In genomic region chr17:44989552-44990138, GRCh38 we compare ENCODE assay signal across 18 cellular contexts. TPM values are rescaled to one million over a fixed set of nuclear protein-coding genes. Genes with fewer than 3 reads are reported as not detected.
DNase-seq lines count a peak whose midpoint lies in the region; ATAC-seq and TF ChIP-seq lines count a peak whose summit lies in the region.
"Had no signal": no experiment of that assay in that cellular context is flagged by ENCODE, and none has a peak within 500 bp of the region (broad histone marks: within the 10 kb centered on the region; RNA-seq: fewer than 3 reads in every experiment).

No MANE protein-coding gene starts in this region.

- peaks cover 3% of the 10 kb centered on the region for H3K9me3 Mint-ChIP-seq in activated CD4-positive, alpha-beta memory T cell treated with anti-CD3 and anti-CD28 coated beads, Interleukin-2, amount 10 ng/mL, durations not matched to agents 7 days and 5 days

- H3K27ac Mint-ChIP-seq in activated CD4-positive, alpha-beta memory T cell treated with anti-CD3 and anti-CD28 coated beads, Interleukin-2, amount 10 ng/mL, durations not matched to agents 7 days and 5 days = no peak overlapping the region
- H3K27ac Mint-ChIP-seq: CD14-positive monocyte had no signal

- H3K27ac ChIP-seq in DOHH2 (ENCODE audit: low read depth, low read length) = no peak overlapping the region
- H3K27ac ChIP-seq in trophoblast cell (ENCODE audit: low read depth, low read length) = no peak overlapping the region
- H3K27ac ChIP-seq: HL-60, SJCRH30 had no signal

- H3K4ac ChIP-seq in trophoblast cell (ENCODE audit: low read depth, low read length) = no peak overlapping the region

- no peak overlapping the region for H4K91ac ChIP-seq in trophoblast cell (ENCODE audit: low read depth, low read length)

- no peak for DNase-seq in NT2/D1 (ENCODE audit: low read depth, low spot score)
- peak; percentile 51 for DNase-seq in kidney tubule cell (ENCODE audit: low spot score)
- no peak for DNase-seq in trophoblast cell
- DNase-seq in activated CD4-positive, alpha-beta memory T cell treated with anti-CD3 and anti-CD28 coated beads, Interleukin-2, amount 10 ng/mL, durations not matched to agents 7 days and 5 days = no peak
- DNase-seq in AG08395 (ENCODE audit: low spot score) = no peak
- DNase-seq: NCI-H1417 treated with DMSO at 0.1 percent for 48 hours; NCI-H2029; NCI-H2171; NCI-H446 treated with DMSO at 0.1 percent for 48 hours; NK-92 treated with Interleukin-12 subunit alpha and Interleukin-12 subunit beta, amount 100 ng/mL, for 24 hours; OCI-M1; SJCRH30 had no signal

- no peak overlapping the region for H2AFZ ChIP-seq in trophoblast cell (ENCODE audit: insufficient read depth, low read length, poor library complexity)

- no peaks in the 10 kb centered on the region for H3K36me3 Mint-ChIP-seq in activated CD4-positive, alpha-beta memory T cell treated with anti-CD3 and anti-CD28 coated beads, Interleukin-2, amount 10 ng/mL, durations not matched to agents 7 days and 5 days (ENCODE audit: low read depth)
- H3K36me3 Mint-ChIP-seq: CD14-positive monocyte had no signal

- no peak overlapping the region for H3K4me3 Mint-ChIP-seq in activated CD4-positive, alpha-beta memory T cell treated with anti-CD3 and anti-CD28 coated beads, Interleukin-2, amount 10 ng/mL, durations not matched to agents 7 days and 5 days

- H3K36me3 ChIP-seq in DOHH2 (ENCODE audit: control insufficient read depth, low read length) = no peaks in the 10 kb centered on the region
- H3K36me3 ChIP-seq in NT2/D1 (ENCODE audit: insufficient read depth, insufficient read length, low read length) = no peaks in the 10 kb centered on the region
- H3K36me3 ChIP-seq in trophoblast cell (ENCODE audit: control insufficient read depth in 1 of 2, insufficient read depth in 2 of 2, low read length in 2 of 2) = no peaks in the 10 kb centered on the region
- H3K36me3 ChIP-seq: HAP-1, SJCRH30 had no signal

- no peaks in the 10 kb centered on the region for H3K4me1 Mint-ChIP-seq in activated CD4-positive, alpha-beta memory T cell treated with anti-CD3 and anti-CD28 coated beads, Interleukin-2, amount 10 ng/mL, durations not matched to agents 7 days and 5 days

- ATAC-seq in HG02840 (IDR thresholded peaks at IDR 0.05; ENCODE audit: low FRiP score, unreplicated experiment) = no peak
- ATAC-seq: A549 had no signal

- no peak overlapping the region for H4K8ac ChIP-seq in trophoblast cell (ENCODE audit: low read depth, low read length)

- H3K18ac ChIP-seq in trophoblast cell (ENCODE audit: low read length) = no peak overlapping the region

- no peak overlapping the region for H2BK5ac ChIP-seq in trophoblast cell (ENCODE audit: low read depth, low read length, poor library complexity)

- POLR2A ChIA-PET in activated CD4-positive, alpha-beta memory T cell treated with anti-CD3 and anti-CD28 coated beads, Interleukin-2, amount 10 ng/mL, durations not matched to agents 7 days and 5 days (lab: Charles Lee) = no interaction called here

- H4K20me1 ChIP-seq in DOHH2 (ENCODE audit: control insufficient read depth, insufficient read depth, low read depth, low read length) = no peaks in the 10 kb centered on the region

- H3K9me3 ChIP-seq in DOHH2 (ENCODE audit: control insufficient read depth, insufficient read depth, low read length) (no peaks in the 10 kb centered on the region; the same call in 1 of the 2 replicates), NT2/D1 (ENCODE audit: insufficient read depth, low read length) (no peaks in the 10 kb centered on the region), trophoblast cell (ENCODE audit: insufficient read depth, low read depth, low read length) (peaks cover 4% of the 10 kb centered on the region)
- H3K9me3 ChIP-seq: A549, HAP-1, SJCRH30 had no signal

- no peak overlapping the region for H2AK5ac ChIP-seq in trophoblast cell (ENCODE audit: low read length)

- no peak overlapping the region for H2BK120ac ChIP-seq in trophoblast cell (ENCODE audit: insufficient read depth, low read length, poor library complexity)

- H3K79me1 ChIP-seq in trophoblast cell (ENCODE audit: low read length) = no peaks in the 10 kb centered on the region

- H3K79me2 ChIP-seq in DOHH2 (ENCODE audit: control insufficient read depth, low read length) = no peaks in the 10 kb centered on the region
- no peaks in the 10 kb centered on the region for H3K79me2 ChIP-seq in trophoblast cell (ENCODE audit: control insufficient read depth, insufficient read depth, low read length, poor library complexity)

- CTCF ChIA-PET in activated CD4-positive, alpha-beta memory T cell treated with anti-CD3 and anti-CD28 coated beads, Interleukin-2, amount 10 ng/mL, durations not matched to agents 7 days and 5 days (lab: Charles Lee) = no interaction called here

- H3K4me2 ChIP-seq in DOHH2 (ENCODE audit: low read length) (peak overlapping the region; percentile 35), trophoblast cell (ENCODE audit: low read length) (no peak overlapping the region)
- H3K4me2 ChIP-seq: A549 had no signal

- H3K27me3 ChIP-seq in DOHH2 (ENCODE audit: control insufficient read depth, low read length) (peaks cover 10% of the 10 kb centered on the region; the same call in 1 of the 2 replicates), NT2/D1 (ENCODE audit: insufficient read depth, insufficient read length) (no peaks in the 10 kb centered on the region), trophoblast cell (ENCODE audit: insufficient read depth, low read length) (peaks cover 3% of the 10 kb centered on the region)

- no peak overlapping the region for H3K23ac ChIP-seq in trophoblast cell (ENCODE audit: low read length)

- no peak for TF ChIP-seq CTCF in DOHH2 (IDR thresholded peaks at IDR 0.05; ENCODE audit: low read depth, low read length, poor library complexity, severe bottlenecking)

- H3K27me3 Mint-ChIP-seq in activated CD4-positive, alpha-beta memory T cell treated with anti-CD3 and anti-CD28 coated beads, Interleukin-2, amount 10 ng/mL, durations not matched to agents 7 days and 5 days = peaks cover 42% of the 10 kb centered on the region

- H3K9me2 ChIP-seq in DOHH2 (replicated peaks; ENCODE audit: control insufficient read depth, low read length) = no peaks in the 10 kb centered on the region

- H3K4me1 ChIP-seq in DOHH2 (ENCODE audit: control insufficient read depth, low read length) (peaks cover 31% of the 10 kb centered on the region), NT2/D1 (ENCODE audit: insufficient read depth, insufficient read length) (peaks cover 9% of the 10 kb centered on the region), trophoblast cell (ENCODE audit: control insufficient read depth in 1 of 2, insufficient read depth in 2 of 2, low read length in 2 of 2) (peaks cover 0 to 3% of the 10 kb centered on the region in 2 experiments)
- H3K4me1 ChIP-seq: HAP-1 had no signal

- H3K4me3 ChIP-seq in DOHH2 (ENCODE audit: low read length) = peak overlapping the region; percentile 7; the same call in 1 of the 2 replicates
- no peak overlapping the region for H3K4me3 ChIP-seq in NT2/D1 (ENCODE audit: insufficient read length, low read depth)
- peak overlapping the region; percentile 31 for H3K4me3 ChIP-seq in trophoblast cell (ENCODE audit: low read depth, low read length)
- H3K4me3 ChIP-seq: A549, HAP-1, SJCRH30 had no signal

- no CpG with 5 or more reads among the region's 17 CpGs for WGBS in trophoblast cell (ENCODE audit: extremely low coverage, insufficient coverage, insufficient read length)

- 0 out of 2 replicates have a peak, but pooled peaks cover 3% of the 10 kb centered on the region for H3F3A ChIP-seq in DOHH2 (ENCODE audit: control insufficient read depth, insufficient read depth)

- H3K14ac ChIP-seq in trophoblast cell (ENCODE audit: low read length) = no peak overlapping the region

- H3K9ac ChIP-seq in NT2/D1 (ENCODE audit: insufficient read length, low read depth) (peak overlapping the region; percentile 17), trophoblast cell (ENCODE audit: low read length) (no peak overlapping the region)

- no peak overlapping the region for H4K12ac ChIP-seq in trophoblast cell (ENCODE audit: low read depth, low read length)

- H2BK12ac ChIP-seq in trophoblast cell (ENCODE audit: low read length) = no peak overlapping the region

RNA-seq across cellular contexts. Expression of gene C1QL1, which starts 21.5 kb away (rescaled TPM):
- polyA plus RNA-seq in trophoblast cell (2013) = 0.35 and 0.37 TPM in 2 replicates
- total RNA-seq in activated CD4-positive, alpha-beta memory T cell treated with anti-CD3 and anti-CD28 coated beads, Interleukin-2, amount 10 ng/mL, durations not matched to agents 7 days and 5 days = under 1 TPM; 0.33 to 0.43 TPM
- polyA plus RNA-seq: CD14-positive monocyte had no signal

RNA-seq across cellular contexts. Expression of gene KIF18B, which starts 42.1 kb away (rescaled TPM):
- polyA plus RNA-seq in trophoblast cell (2013) = 11.4 and 12.1 TPM in 2 replicates
- total RNA-seq in activated CD4-positive, alpha-beta memory T cell treated with anti-CD3 and anti-CD28 coated beads, Interleukin-2, amount 10 ng/mL, durations not matched to agents 7 days and 5 days = 10 to 100 TPM; 66.9 to 67.9 TPM
- polyA plus RNA-seq: CD14-positive monocyte had no signal
